19 cellular contexts compared by ENCODE assay signal in genomic region chr3:64909757-64910475, GRCh38.
DNase-seq lines count a peak whose midpoint lies in the region; FAIRE-seq and TF ChIP-seq lines count a peak whose summit lies in the region.
"Had no signal": no experiment of that assay in that cellular context is flagged by ENCODE, and none has a peak within 500 bp of the region (broad histone marks: within the 10 kb centered on the region; RNA-seq: fewer than 3 reads in every experiment).

No MANE protein-coding gene starts in this region.

- no peak overlapping the region for H3K23ac ChIP-seq in trophoblast cell (ENCODE audit: low read length)

- FAIRE-seq in D721Med (lab: Jason Lieb, UNC): no peak

- no peak overlapping the region for H3K18ac ChIP-seq in trophoblast cell (ENCODE audit: low read length)

- no peak overlapping the region for H3K4ac ChIP-seq in trophoblast cell (ENCODE audit: low read depth, low read length)

- no peaks in the 10 kb centered on the region for H3K79me2 ChIP-seq in trophoblast cell (ENCODE audit: control insufficient read depth, insufficient read depth, low read length, poor library complexity)

- peak overlapping the region; percentile 83 for H2BK5ac ChIP-seq in trophoblast cell (ENCODE audit: low read depth, low read length, poor library complexity)

- no peak overlapping the region for H2AK5ac ChIP-seq in trophoblast cell (ENCODE audit: low read length)

- H3K27ac ChIP-seq in trophoblast cell (ENCODE audit: low read depth, low read length) (peak overlapping the region; percentile 79), testis (no peak overlapping the region)

- CTCF ChIA-PET in activated CD4-positive, alpha-beta T cell treated with anti-CD3 and anti-CD28 coated beads, Interleukin-2, amount 10 ng/mL, durations not matched to agents 7 days and 5 days (lab: Charles Lee): no interaction called here

- H3K4me3 ChIP-seq in trophoblast cell (ENCODE audit: low read depth, low read length): no peak overlapping the region
- H3K4me3 ChIP-seq in testis: no peak overlapping the region

- H3K4me1 ChIP-seq in trophoblast cell (ENCODE audit: control insufficient read depth in 1 of 2, insufficient read depth in 2 of 2, low read length in 2 of 2) (peaks cover 15 to 25% of the 10 kb centered on the region in 2 experiments), testis (no peaks in the 10 kb centered on the region)

- WGBS in trophoblast cell (ENCODE audit: extremely low coverage, insufficient coverage, insufficient read length): no CpG with 5 or more reads among the region's 4 CpGs
- WGBS in testis, 2 donors: 76 to 86% methylated on average over 4 of the region's 4 CpGs

- H4K8ac ChIP-seq in trophoblast cell (ENCODE audit: low read depth, low read length): no peak overlapping the region

- H4K12ac ChIP-seq in trophoblast cell (ENCODE audit: low read depth, low read length): no peak overlapping the region

- no peak overlapping the region for H3K27ac Mint-ChIP-seq in activated CD4-positive, alpha-beta T cell treated with anti-CD3 and anti-CD28 coated beads, Interleukin-2, amount 10 ng/mL, durations not matched to agents 7 days and 5 days
- H3K27ac Mint-ChIP-seq: CD14-positive monocyte had no signal

- TF ChIP-seq POLR2A in testis (IDR thresholded peaks at IDR 0.05): no peak

- H3K36me3 Mint-ChIP-seq in activated CD4-positive, alpha-beta T cell treated with anti-CD3 and anti-CD28 coated beads, Interleukin-2, amount 10 ng/mL, durations not matched to agents 7 days and 5 days (ENCODE audit: low read depth): no peaks in the 10 kb centered on the region
- H3K36me3 Mint-ChIP-seq: CD14-positive monocyte had no signal

- TF ChIP-seq CTCF in D721Med (IDR thresholded peaks at IDR 0.05; ENCODE audit: insufficient read depth, missing control alignments) (no peak), testis (IDR thresholded peaks at IDR 0.05) (no peak)

- peak overlapping the region; percentile 63 for H4K91ac ChIP-seq in trophoblast cell (ENCODE audit: low read depth, low read length)

- peak overlapping the region; percentile 100 for H2BK12ac ChIP-seq in trophoblast cell (ENCODE audit: low read length)

- no peaks in the 10 kb centered on the region for H3K4me1 Mint-ChIP-seq in activated CD4-positive, alpha-beta T cell treated with anti-CD3 and anti-CD28 coated beads, Interleukin-2, amount 10 ng/mL, durations not matched to agents 7 days and 5 days
- H3K4me1 Mint-ChIP-seq: CD14-positive monocyte had no signal

- H3K4me3 Mint-ChIP-seq in activated CD4-positive, alpha-beta T cell treated with anti-CD3 and anti-CD28 coated beads, Interleukin-2, amount 10 ng/mL, durations not matched to agents 7 days and 5 days: no peak overlapping the region
- H3K4me3 Mint-ChIP-seq: CD14-positive monocyte had no signal

- peak overlapping the region; percentile 6 for H3K14ac ChIP-seq in trophoblast cell (ENCODE audit: low read length)

- H3K9ac ChIP-seq in trophoblast cell (ENCODE audit: low read length): no peak overlapping the region

- H3K9me3 ChIP-seq in trophoblast cell (ENCODE audit: insufficient read depth, low read depth, low read length) (no peaks in the 10 kb centered on the region), testis (no peaks in the 10 kb centered on the region)

- POLR2A ChIA-PET in activated CD4-positive, alpha-beta T cell treated with anti-CD3 and anti-CD28 coated beads, Interleukin-2, amount 10 ng/mL, durations not matched to agents 7 days and 5 days (lab: Charles Lee): no interaction called here

- DNase-seq in ELF-1 (ENCODE audit: low read depth, low spot score) (peak; percentile 97), SK-N-DZ (ENCODE audit: low spot score) (peak; percentile 59), iPS DF 19.7 (ENCODE audit: low read depth, low spot score) (peak; percentile 30), trophoblast cell (no peak), D721Med (ENCODE audit: insufficient read length, low spot score) (no peak), testis (no peak)
- DNase-seq in activated CD4-positive, alpha-beta T cell treated with anti-CD3 and anti-CD28 coated beads, Interleukin-2, amount 10 ng/mL, durations not matched to agents 7 days and 5 days: no peak
- DNase-seq: COR-L47; DMS53; KBM-7; MV-4-11; NCI-H1417 treated with DMSO at 0.1 percent for 48 hours; NCI-H1930; NCI-H2171 treated with DMSO at 0.1 percent for 48 hours; NCI-H446 treated with DMSO at 0.1 percent for 48 hours; NK-92 treated with Interleukin-12 subunit alpha and Interleukin-12 subunit beta, amount 100 ng/mL, for 24 hours; OCI-M1; SIG-M5 had no signal

- no peaks in the 10 kb centered on the region for H3K27me3 Mint-ChIP-seq in activated CD4-positive, alpha-beta T cell treated with anti-CD3 and anti-CD28 coated beads, Interleukin-2, amount 10 ng/mL, durations not matched to agents 7 days and 5 days

- H3K36me3 ChIP-seq in trophoblast cell (ENCODE audit: control insufficient read depth in 1 of 2, insufficient read depth in 2 of 2, low read length in 2 of 2): no peaks in the 10 kb centered on the region
- H3K36me3 ChIP-seq in testis (ENCODE audit: low read depth, missing control alignments): no peaks in the 10 kb centered on the region

- H3K79me1 ChIP-seq in trophoblast cell (ENCODE audit: low read length): peaks cover 17% of the 10 kb centered on the region

- H3K27me3 ChIP-seq in trophoblast cell (ENCODE audit: insufficient read depth, low read length): no peaks in the 10 kb centered on the region
- no peaks in the 10 kb centered on the region for H3K27me3 ChIP-seq in testis

- peak overlapping the region; percentile 24 for H3K4me2 ChIP-seq in trophoblast cell (ENCODE audit: low read length)

- intact Hi-C loops in testis (cut with DNase I; ENCODE audit: low total_unique reads): no loop called here

- peak overlapping the region; percentile 87 for H2BK120ac ChIP-seq in trophoblast cell (ENCODE audit: insufficient read depth, low read length, poor library complexity)

- H2AFZ ChIP-seq in trophoblast cell (ENCODE audit: insufficient read depth, low read length, poor library complexity): no peak overlapping the region

- peaks cover 8% of the 10 kb centered on the region for H3K9me3 Mint-ChIP-seq in activated CD4-positive, alpha-beta T cell treated with anti-CD3 and anti-CD28 coated beads, Interleukin-2, amount 10 ng/mL, durations not matched to agents 7 days and 5 days

Comparison
In these comparisons a context has a peak if more than half of its experiments do, and no peak if none do; other contexts are left out.
1. DNase-seq: peak in ELF-1 (single experiment), SK-N-DZ (single experiment) and iPS DF 19.7 (single experiment); none in trophoblast cell (0 of 2), D721Med (single experiment), testis (single experiment) and activated CD4-positive, alpha-beta T cell treated with anti-CD3 and anti-CD28 coated beads, Interleukin-2, amount 10 ng/mL, durations not matched to agents 7 days and 5 days (single experiment).